In genomic region chr14:91401751-91402150, GRCh38 we compare ENCODE assay signal across 16 cellular contexts. TPM values are rescaled to one million over a fixed set of nuclear protein-coding genes. Genes with fewer than 3 reads are reported as not detected.
DNase-seq lines count a peak whose midpoint lies in the region; ATAC-seq and TF ChIP-seq lines count a peak whose summit lies in the region.
"Had no signal": no experiment of that assay in that cellular context is flagged by ENCODE, and none has a peak within 500 bp of the region (broad histone marks: within the 10 kb centered on the region; RNA-seq: fewer than 3 reads in every experiment).

No MANE protein-coding gene starts in this region.

- H3K27me3 Mint-ChIP-seq in activated CD8-positive, alpha-beta memory T cell treated with anti-CD3 and anti-CD28 coated beads, Interleukin-2, amount 10 ng/mL, durations not matched to agents 7 days and 5 days, result no peaks in the 10 kb centered on the region
- no peaks in the 10 kb centered on the region for H3K27me3 Mint-ChIP-seq in central memory CD8-positive, alpha-beta T cell

- no peaks in the 10 kb centered on the region for H3K27me3 ChIP-seq in Peyer's patch
- no peaks in the 10 kb centered on the region for H3K27me3 ChIP-seq in trophoblast cell (ENCODE audit: insufficient read depth, low read length)

- H3K14ac ChIP-seq in trophoblast cell (ENCODE audit: low read length), result no peak overlapping the region

- peaks cover 87% of the 10 kb centered on the region for H3K4me1 Mint-ChIP-seq in activated CD8-positive, alpha-beta memory T cell treated with anti-CD3 and anti-CD28 coated beads, Interleukin-2, amount 10 ng/mL, durations not matched to agents 7 days and 5 days
- H3K4me1 Mint-ChIP-seq in central memory CD8-positive, alpha-beta T cell, result peaks cover 88% of the 10 kb centered on the region
- H3K4me1 Mint-ChIP-seq in stimulated activated effector memory CD8-positive, alpha-beta T cell treated with anti-CD3 and anti-CD28 coated beads, Interleukin-12 subunit alpha, Interleukin-12 subunit beta, amount 100 ng/mL, for 72 hours, result peaks cover 86% of the 10 kb centered on the region

- H3K9me3 ChIP-seq in Peyer's patch (no peaks in the 10 kb centered on the region), trophoblast cell (ENCODE audit: insufficient read depth, low read depth, low read length) (peaks cover 2% of the 10 kb centered on the region)
- H3K9me3 ChIP-seq: HAP-1, SK-N-SH had no signal

- no peak overlapping the region for H4K91ac ChIP-seq in trophoblast cell (ENCODE audit: low read depth, low read length)

- ATAC-seq in activated CD8-positive, alpha-beta memory T cell treated with anti-CD3 and anti-CD28 coated beads, Interleukin-2, amount 10 ng/mL, durations not matched to agents 7 days and 5 days, result no peak
- no peak for ATAC-seq in central memory CD8-positive, alpha-beta T cell (replicated peaks; ENCODE audit: extremely low read depth, poor library complexity, severe bottlenecking)
- no peak for ATAC-seq in stimulated activated effector memory CD8-positive, alpha-beta T cell treated with anti-CD3 and anti-CD28 coated beads, Interleukin-12 subunit alpha, Interleukin-12 subunit beta, amount 100 ng/mL, for 72 hours
- no peak for ATAC-seq in HG03025 (IDR thresholded peaks at IDR 0.05; ENCODE audit: low FRiP score, unreplicated experiment)

- peak overlapping the region; percentile 78 for H3K27ac Mint-ChIP-seq in activated CD8-positive, alpha-beta memory T cell treated with anti-CD3 and anti-CD28 coated beads, Interleukin-2, amount 10 ng/mL, durations not matched to agents 7 days and 5 days
- H3K27ac Mint-ChIP-seq in central memory CD8-positive, alpha-beta T cell (ENCODE audit: low read depth), result peak overlapping the region; percentile 99
- peak overlapping the region; percentile 90 for H3K27ac Mint-ChIP-seq in stimulated activated effector memory CD8-positive, alpha-beta T cell treated with anti-CD3 and anti-CD28 coated beads, Interleukin-12 subunit alpha, Interleukin-12 subunit beta, amount 100 ng/mL, for 72 hours

- peaks cover 42% of the 10 kb centered on the region for H3K36me3 Mint-ChIP-seq in activated CD8-positive, alpha-beta memory T cell treated with anti-CD3 and anti-CD28 coated beads, Interleukin-2, amount 10 ng/mL, durations not matched to agents 7 days and 5 days
- H3K36me3 Mint-ChIP-seq in central memory CD8-positive, alpha-beta T cell (ENCODE audit: insufficient read depth), result peaks cover 34% of the 10 kb centered on the region
- H3K36me3 Mint-ChIP-seq in stimulated activated effector memory CD8-positive, alpha-beta T cell treated with anti-CD3 and anti-CD28 coated beads, Interleukin-12 subunit alpha, Interleukin-12 subunit beta, amount 100 ng/mL, for 72 hours, result peaks cover 67% of the 10 kb centered on the region
- H3K36me3 Mint-ChIP-seq: mesothelial cell of epicardium had no signal

- H3K79me1 ChIP-seq in trophoblast cell (ENCODE audit: low read length), result peaks cover 1% of the 10 kb centered on the region

- CTCF ChIA-PET in activated CD8-positive, alpha-beta memory T cell treated with anti-CD3 and anti-CD28 coated beads, Interleukin-2, amount 10 ng/mL, durations not matched to agents 7 days and 5 days (lab: Charles Lee), result interaction anchor here (1.0 to 9.3 kb wide), 7 partner anchors 9 to 78 kb away, joined by 3 to 117 read pairs (median 41); partner anchors contain the start of gene CCDC88C

- H2AFZ ChIP-seq in trophoblast cell (ENCODE audit: insufficient read depth, low read length, poor library complexity), result no peak overlapping the region

- H3K4me3 ChIP-seq in Peyer's patch (no peak overlapping the region), trophoblast cell (ENCODE audit: low read depth, low read length) (no peak overlapping the region), foreskin fibroblast (ENCODE audit: low read depth in 1 of 2, low read length in 2 of 2) (no peak overlapping the region)
- H3K4me3 ChIP-seq: HAP-1 had no signal

- no peak for TF ChIP-seq POLR2A in Peyer's patch (IDR thresholded peaks at IDR 0.05)

- no peak for DNase-seq in activated CD8-positive, alpha-beta memory T cell treated with anti-CD3 and anti-CD28 coated beads, Interleukin-2, amount 10 ng/mL, durations not matched to agents 7 days and 5 days
- no peak for DNase-seq in activated CD8-positive, alpha-beta memory T cell treated with anti-CD3 and anti-CD28 coated beads, Interleukin-2, amount 50 U/mL, for 48 hours
- DNase-seq in Peyer's patch (no peak), trophoblast cell (no peak), foreskin fibroblast (no peak)
- no peak for DNase-seq in central memory CD8-positive, alpha-beta T cell (ENCODE audit: low spot score in 2 of 2)
- DNase-seq in stimulated activated effector memory CD8-positive, alpha-beta T cell treated with anti-CD3 and anti-CD28 coated beads, Interleukin-12 subunit alpha, Interleukin-12 subunit beta, amount 100 ng/mL, for 72 hours (ENCODE audit: low spot score in 2 of 2), result no peak
- DNase-seq: anterior cingulate cortex; NCI-H2029; NCI-H526; SK-N-SH; stimulated activated CD4-positive, alpha-beta T cell treated with anti-CD3 and anti-CD28 coated beads, Interleukin-4, amount 100 ng/mL, for 1 hour; stimulated activated CD8-positive, alpha-beta memory T cell treated with anti-CD3 and anti-CD28 coated beads, Interleukin-4, amount 100 ng/mL, for 48 hours had no signal

- H3K27ac ChIP-seq in Peyer's patch (peak overlapping the region; percentile 12 to 70 (median 56)), trophoblast cell (ENCODE audit: low read depth, low read length) (no peak overlapping the region)

- H2BK120ac ChIP-seq in trophoblast cell (ENCODE audit: insufficient read depth, low read length, poor library complexity), result no peak overlapping the region

- H4K12ac ChIP-seq in trophoblast cell (ENCODE audit: low read depth, low read length), result no peak overlapping the region

- no peak overlapping the region for H3K9ac ChIP-seq in trophoblast cell (ENCODE audit: low read length)
- H3K9ac ChIP-seq: SK-N-SH had no signal

- H3K4me1 ChIP-seq in Peyer's patch (peaks cover 0 to 63% (median 44%) of the 10 kb centered on the region in 4 donors), trophoblast cell (ENCODE audit: control insufficient read depth in 1 of 2, insufficient read depth in 2 of 2, low read length in 2 of 2) (peaks cover 4 to 15% of the 10 kb centered on the region in 2 experiments)
- H3K4me1 ChIP-seq: HAP-1 had no signal

- TF ChIP-seq CTCF in Peyer's patch (IDR thresholded peaks at IDR 0.05), result no peak
- TF ChIP-seq CTCF in foreskin fibroblast (IDR thresholded peaks at IDR 0.05; ENCODE audit: low read depth, low read length), result no peak

- H4K8ac ChIP-seq in trophoblast cell (ENCODE audit: low read depth, low read length), result no peak overlapping the region

- no peaks in the 10 kb centered on the region for H3K9me3 Mint-ChIP-seq in activated CD8-positive, alpha-beta memory T cell treated with anti-CD3 and anti-CD28 coated beads, Interleukin-2, amount 10 ng/mL, durations not matched to agents 7 days and 5 days (ENCODE audit: low read depth)
- no peaks in the 10 kb centered on the region for H3K9me3 Mint-ChIP-seq in central memory CD8-positive, alpha-beta T cell
- no peaks in the 10 kb centered on the region for H3K9me3 Mint-ChIP-seq in stimulated activated effector memory CD8-positive, alpha-beta T cell treated with anti-CD3 and anti-CD28 coated beads, Interleukin-12 subunit alpha, Interleukin-12 subunit beta, amount 100 ng/mL, for 72 hours
- H3K9me3 Mint-ChIP-seq: mesothelial cell of epicardium had no signal

- no CpG with 5 or more reads among the region's 7 CpGs for WGBS in trophoblast cell (ENCODE audit: extremely low coverage, insufficient coverage, insufficient read length)

- no peak overlapping the region for H2BK12ac ChIP-seq in trophoblast cell (ENCODE audit: low read length)

- H3K4ac ChIP-seq in trophoblast cell (ENCODE audit: low read depth, low read length), result no peak overlapping the region

- H2BK5ac ChIP-seq in trophoblast cell (ENCODE audit: low read depth, low read length, poor library complexity), result no peak overlapping the region

- H3K4me3 Mint-ChIP-seq in activated CD8-positive, alpha-beta memory T cell treated with anti-CD3 and anti-CD28 coated beads, Interleukin-2, amount 10 ng/mL, durations not matched to agents 7 days and 5 days, result no peak overlapping the region
- H3K4me3 Mint-ChIP-seq in central memory CD8-positive, alpha-beta T cell, result peak overlapping the region; percentile 77
- peak overlapping the region; percentile 76 for H3K4me3 Mint-ChIP-seq in stimulated activated effector memory CD8-positive, alpha-beta T cell treated with anti-CD3 and anti-CD28 coated beads, Interleukin-12 subunit alpha, Interleukin-12 subunit beta, amount 100 ng/mL, for 72 hours
- H3K4me3 Mint-ChIP-seq: mesothelial cell of epicardium had no signal

- no peaks in the 10 kb centered on the region for H3K79me2 ChIP-seq in trophoblast cell (ENCODE audit: control insufficient read depth, insufficient read depth, low read length, poor library complexity)

- no peak overlapping the region for H2AK5ac ChIP-seq in trophoblast cell (ENCODE audit: low read length)

- no peak overlapping the region for H3K23ac ChIP-seq in trophoblast cell (ENCODE audit: low read length)

- H3K18ac ChIP-seq in trophoblast cell (ENCODE audit: low read length), result no peak overlapping the region

- H3K4me2 ChIP-seq in trophoblast cell (ENCODE audit: low read length), result no peak overlapping the region
- H3K4me2 ChIP-seq: SK-N-SH had no signal

- H3K36me3 ChIP-seq in Peyer's patch, result no peaks in the 10 kb centered on the region
- no peaks in the 10 kb centered on the region for H3K36me3 ChIP-seq in trophoblast cell (ENCODE audit: control insufficient read depth in 1 of 2, insufficient read depth in 2 of 2, low read length in 2 of 2)

RNA-seq across cellular contexts. Expression of gene CCDC88C, which starts 15.9 kb away (rescaled TPM):
- total RNA-seq in activated CD8-positive, alpha-beta memory T cell treated with anti-CD3 and anti-CD28 coated beads, Interleukin-2, amount 10 ng/mL, durations not matched to agents 7 days and 5 days, result 100 to 1,000 TPM; 151 to 214 TPM
- 100 to 1,000 TPM in 1 of 4 donors, 10 to 100 TPM in 3; 18.9 to 189 (median 77.2) TPM for total RNA-seq in Peyer's patch
- polyA plus RNA-seq in trophoblast cell (2013), result 3.1 and 3.4 TPM in 2 replicates
